ENCODE assay signal across 19 cellular contexts in genomic region chr9:121249563-121249962, GRCh38. TPM values are rescaled to one million over a fixed set of nuclear protein-coding genes. Genes with fewer than 3 reads are reported as not detected.
DNase-seq lines count a peak whose midpoint lies in the region; ATAC-seq and TF ChIP-seq lines count a peak whose summit lies in the region.
"Had no signal": no experiment of that assay in that cellular context is flagged by ENCODE, and none has a peak within 500 bp of the region (broad histone marks: within the 10 kb centered on the region; RNA-seq: fewer than 3 reads in every experiment).

No MANE protein-coding gene starts in this region.

- 0 out of 2 replicates have a peak overlapping the region, but pooled peaks have one; percentile 21 for H2AFZ ChIP-seq in Loucy (ENCODE audit: low read length)

- no peak for TF ChIP-seq EP300 in ovary (IDR thresholded peaks at IDR 0.05)

- no peak overlapping the region for H3K9ac ChIP-seq in Loucy (ENCODE audit: low read depth, low read length, poor library complexity, severe bottlenecking)
- H3K9ac ChIP-seq: BLaER1 had no signal

- WGBS in ovary, 3 donors, result 84 to 88% (median 85%) methylated on average over 3 of the region's 3 CpGs

- H3K4me3 ChIP-seq in Loucy (ENCODE audit: low read length, poor library complexity, severe bottlenecking) (no peak overlapping the region), ovary (no peak overlapping the region)
- H3K4me3 ChIP-seq: BLaER1, colonic mucosa, heart left ventricle, pancreas, SK-N-MC, vagina had no signal

- TF ChIP-seq CTCF in GM10266 (IDR thresholded peaks at IDR 0.05; ENCODE audit: control insufficient read depth, insufficient read depth, low read depth, missing control alignments) (no peak), Loucy (conservative IDR thresholded peaks at IDR 0.05; ENCODE audit: low read length) (no peak), ovary (IDR thresholded peaks at IDR 0.05) (no peak)

- H3K9me3 ChIP-seq in Loucy (ENCODE audit: insufficient read depth, low read depth, low read length) (no peaks in the 10 kb centered on the region), T-helper 17 cell (ENCODE audit: control insufficient read depth, low read length, poor library complexity, severe bottlenecking) (peaks cover under 1% of the 10 kb centered on the region), ovary (no peaks in the 10 kb centered on the region)
- H3K9me3 ChIP-seq: colonic mucosa, pancreas, vagina had no signal

- H3K4me2 ChIP-seq in Loucy (ENCODE audit: low read depth, low read length, poor library complexity, severe bottlenecking), result no peak overlapping the region
- H3K4me2 ChIP-seq: BLaER1 had no signal

- H3K27ac ChIP-seq in ovary, result no peak overlapping the region
- H3K27ac ChIP-seq: BLaER1, colonic mucosa, pancreas, SK-N-MC, vagina, VCaP had no signal

- H3K36me3 ChIP-seq in Loucy (ENCODE audit: insufficient read depth, low read length), result no peaks in the 10 kb centered on the region
- H3K36me3 ChIP-seq in ovary, result no peaks in the 10 kb centered on the region
- H3K36me3 ChIP-seq: BLaER1, colonic mucosa, heart left ventricle, pancreas, vagina had no signal

- H3K27ac Mint-ChIP-seq in T-helper 17 cell, result no peak overlapping the region
- H3K27ac Mint-ChIP-seq in memory B cell, result peak overlapping the region; percentile 83
- H3K27ac Mint-ChIP-seq: activated CD8-positive, alpha-beta memory T cell treated with anti-CD3 and anti-CD28 coated beads, Interleukin-2, amount 10 ng/mL, durations not matched to agents 7 days and 5 days; stimulated activated naive CD8-positive, alpha-beta T cell treated with anti-CD3 and anti-CD28 coated beads, Interleukin-15, amount 100 ng/mL, for 72 hours had no signal

- H3K36me3 Mint-ChIP-seq in T-helper 17 cell (ENCODE audit: low read depth), result peaks cover 5% of the 10 kb centered on the region
- peaks cover 23% of the 10 kb centered on the region for H3K36me3 Mint-ChIP-seq in memory B cell

- H3K9me2 ChIP-seq in Loucy (replicated peaks; ENCODE audit: low read depth, low read length), result no peaks in the 10 kb centered on the region

- DNase-seq in GM10266 (ENCODE audit: extremely low spot score) (peak; percentile 34), T-helper 17 cell (no peak), memory B cell (ENCODE audit: low spot score in 2 of 2) (peak in 1 of 2 donors; percentile 19), ovary (no peak), 8988T (no peak)
- DNase-seq in effector CD4-positive, alpha-beta T cell, result no peak
- DNase-seq: activated CD8-positive, alpha-beta memory T cell treated with anti-CD3 and anti-CD28 coated beads, Interleukin-2, amount 10 ng/mL, durations not matched to agents 7 days and 5 days; colonic mucosa; DND-41; heart left ventricle; islet precursor cell; pancreas; stimulated activated naive CD8-positive, alpha-beta T cell treated with anti-CD3 and anti-CD28 coated beads, Interleukin-15, amount 100 ng/mL, for 72 hours had no signal

- peaks cover 7% of the 10 kb centered on the region for H3K4me1 ChIP-seq in Loucy (ENCODE audit: insufficient read depth, low read length, poor library complexity, severe bottlenecking)
- no peaks in the 10 kb centered on the region for H3K4me1 ChIP-seq in ovary (ENCODE audit: insufficient read depth)
- H3K4me1 ChIP-seq: colonic mucosa, pancreas, vagina had no signal

- intact Hi-C loops in ovary (cut with DNase I), result no loop called here

- H3K27me3 ChIP-seq in Loucy (ENCODE audit: insufficient read depth, low read length, poor library complexity, severe bottlenecking) (no peaks in the 10 kb centered on the region), ovary (no peaks in the 10 kb centered on the region)
- H3K27me3 ChIP-seq: BLaER1, colonic mucosa, heart left ventricle, pancreas, vagina had no signal

- no peaks in the 10 kb centered on the region for H4K20me1 ChIP-seq in Loucy (ENCODE audit: insufficient read depth, low read length, poor library complexity, severe bottlenecking)
- H4K20me1 ChIP-seq: BLaER1 had no signal

- H3K4me1 Mint-ChIP-seq in T-helper 17 cell, result peaks cover 4% of the 10 kb centered on the region
- peaks cover 23% of the 10 kb centered on the region for H3K4me1 Mint-ChIP-seq in memory B cell
- H3K4me1 Mint-ChIP-seq: activated CD8-positive, alpha-beta memory T cell treated with anti-CD3 and anti-CD28 coated beads, Interleukin-2, amount 10 ng/mL, durations not matched to agents 7 days and 5 days; stimulated activated naive CD8-positive, alpha-beta T cell treated with anti-CD3 and anti-CD28 coated beads, Interleukin-15, amount 100 ng/mL, for 72 hours had no signal

- no peak for TF ChIP-seq POLR2A in ovary (IDR thresholded peaks at IDR 0.05)

- H3F3A ChIP-seq in Loucy (ENCODE audit: low read depth), result no peaks in the 10 kb centered on the region

- peaks cover 7% of the 10 kb centered on the region for H3K9me3 Mint-ChIP-seq in memory B cell

- H3K4me3 Mint-ChIP-seq in T-helper 17 cell, result no peak overlapping the region
- no peak overlapping the region for H3K4me3 Mint-ChIP-seq in memory B cell
- H3K4me3 Mint-ChIP-seq: activated CD8-positive, alpha-beta memory T cell treated with anti-CD3 and anti-CD28 coated beads, Interleukin-2, amount 10 ng/mL, durations not matched to agents 7 days and 5 days; stimulated activated naive CD8-positive, alpha-beta T cell treated with anti-CD3 and anti-CD28 coated beads, Interleukin-15, amount 100 ng/mL, for 72 hours had no signal

- H3K79me2 ChIP-seq in Loucy (ENCODE audit: insufficient read depth, low read length), result no peaks in the 10 kb centered on the region

- H3K27me3 Mint-ChIP-seq in T-helper 17 cell, result no peaks in the 10 kb centered on the region
- H3K27me3 Mint-ChIP-seq in memory B cell, result no peaks in the 10 kb centered on the region
- H3K27me3 Mint-ChIP-seq: activated CD8-positive, alpha-beta memory T cell treated with anti-CD3 and anti-CD28 coated beads, Interleukin-2, amount 10 ng/mL, durations not matched to agents 7 days and 5 days; stimulated activated naive CD8-positive, alpha-beta T cell treated with anti-CD3 and anti-CD28 coated beads, Interleukin-15, amount 100 ng/mL, for 72 hours had no signal

- ATAC-seq in T-helper 17 cell, result peak; percentile 48
- peak; percentile 96 for ATAC-seq in memory B cell (ENCODE audit: low read depth)
- no peak for ATAC-seq in GM21390 (IDR thresholded peaks at IDR 0.05; ENCODE audit: unreplicated experiment)
- ATAC-seq: activated CD8-positive, alpha-beta memory T cell treated with anti-CD3 and anti-CD28 coated beads, Interleukin-2, amount 10 ng/mL, durations not matched to agents 7 days and 5 days; stimulated activated naive CD8-positive, alpha-beta T cell treated with anti-CD3 and anti-CD28 coated beads, Interleukin-15, amount 100 ng/mL, for 72 hours had no signal

RNA-seq across cellular contexts. Expression of gene GSN, which starts 18.4 kb away (rescaled TPM):
- total RNA-seq in T-helper 17 cell (10 to 100 TPM in 1 of 2 donors, 1 to 10 TPM in 1; 5.4 to 29.6 TPM), ovary (100 to 1,000 TPM; 188 to 706 (median 295) TPM)
- polyA plus RNA-seq in ovary, result 100 to 1,000 TPM; 370 to 406 TPM

RNA-seq across cellular contexts. Expression of gene RAB14, which starts 47.9 kb away (rescaled TPM):
- 10 to 100 TPM; 42.1 to 49.8 TPM for total RNA-seq in T-helper 17 cell
- total RNA-seq in ovary, result 10 to 100 TPM; 22.9 to 64.4 (median 57.1) TPM
- polyA plus RNA-seq in ovary, result 10 to 100 TPM; 27.0 to 96.6 TPM

Comparison
In these comparisons a context has a peak if more than half of its experiments do, and no peak if none do; other contexts are left out.
1. RNA of gene GSN, which starts 18.4 kb away (total RNA-seq): 188 to 706 TPM in ovary; 5.4 to 29.6 TPM in T-helper 17 cell; every median in the first group is over 4 times any median in the second.